In the genomic region with DNA sequence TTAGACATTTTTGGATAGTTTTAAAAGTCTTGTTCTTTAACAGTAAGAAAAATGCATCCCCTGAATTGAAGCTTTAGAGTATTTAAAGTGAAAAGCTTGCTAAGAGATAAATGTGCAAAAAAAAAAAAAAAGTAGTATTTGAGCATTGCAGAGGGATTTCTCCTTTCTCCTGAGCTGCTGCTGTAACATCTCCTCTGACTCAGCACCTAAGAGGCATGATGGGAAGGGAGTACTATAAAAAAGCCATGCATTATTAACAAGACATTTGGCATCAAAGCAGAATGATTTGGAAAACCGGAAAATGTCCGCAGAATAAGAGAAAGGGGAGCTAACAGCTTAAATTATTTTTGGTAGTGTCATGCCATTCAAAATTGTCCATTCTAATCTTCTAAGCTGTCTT, we compare ENCODE assay signal across 10 cellular contexts. TPM values are rescaled to one million over a fixed set of nuclear protein-coding genes. Genes with fewer than 3 reads are reported as not detected.
A peak's percentile ranks its signal among the peaks of the same experiment; 100 is the strongest.
DNase-seq lines count a peak whose midpoint lies in the region; ATAC-seq and TF ChIP-seq lines count a peak whose summit lies in the region.
"Had no signal": no experiment of that assay in that cellular context is flagged by ENCODE, and none has a peak within 500 bp of the region (broad histone marks: within the 10 kb centered on the region; RNA-seq: fewer than 3 reads in every experiment).

No MANE protein-coding gene starts in this region.

- H3K9me1 ChIP-seq in IMR-90 (ENCODE audit: insufficient read depth, low read length) = peaks cover 20% of the 10 kb centered on the region

- H3K23ac ChIP-seq in IMR-90 (ENCODE audit: low read depth, low read length) = no peak overlapping the region

- no peaks in the 10 kb centered on the region for H3K9me3 ChIP-seq in IMR-90 (ENCODE audit: control insufficient read depth, insufficient read depth, low read length)

- in situ Hi-C loops in IMR-90 (cut with MboI; ENCODE audit: low sequenced_read_pairs) = no loop called here

- TF ChIP-seq CTCF in IMR-90 (conservative IDR thresholded peaks at IDR 0.05; ENCODE audit: low read depth, low read length) (no peak), brain (conservative IDR thresholded peaks at IDR 0.05) (no peak)

- no peak overlapping the region for H2AK5ac ChIP-seq in IMR-90 (ENCODE audit: low read depth, low read length)

- H3K4me3 Mint-ChIP-seq in brain = peak overlapping the region in 4 of 5 experiments; percentile 14 to 61 (median 26)

- no peak overlapping the region for H3K18ac ChIP-seq in IMR-90 (ENCODE audit: low read depth, low read length)

- H2BK120ac ChIP-seq in IMR-90 (ENCODE audit: low read depth, low read length) = no peak overlapping the region

- H3K4me2 ChIP-seq in IMR-90 (ENCODE audit: low read depth, low read length) = no peak overlapping the region

- no peak overlapping the region for H3K56ac ChIP-seq in IMR-90 (ENCODE audit: extremely low read depth, insufficient read depth, low read length)

- no TSS peak for BruUV-seq in IMR-90 (replicated peaks; lab: Mats Ljungman, UMichigan)

- dilution Hi-C loops in IMR-90 (cut with HindIII; ENCODE audit: low sequenced_read_pairs, unreplicated experiment) = no loop called here

- peak overlapping the region; percentile 40 to 93 (median 83) for H3K27ac Mint-ChIP-seq in brain

- no peak overlapping the region for H3K4ac ChIP-seq in IMR-90 (ENCODE audit: low read depth, low read length)

- DNase-seq in AG08395 (ENCODE audit: low spot score) = peak; percentile 62
- peak; percentile 72 for DNase-seq in IMR-90
- DNase-seq in kidney tubule cell (ENCODE audit: low spot score) = peak; percentile 51
- DNase-seq in T-helper 9 cell = no peak
- DNase-seq in stimulated activated naive CD4-positive, alpha-beta T cell (lab: John Stamatoyannopoulos, UW) = no peak
- no peak for DNase-seq in NCI-H345 treated with DMSO at 0.1 percent for 48 hours (lab: John Stamatoyannopoulos, UW; ENCODE audit: unreplicated experiment)
- DNase-seq: NCI-H2081 treated with DMSO at 0.1 percent for 48 hours; stimulated activated CD4-positive, alpha-beta T cell treated with anti-CD3 and anti-CD28 coated beads, Interleukin-15, amount 100 ng/mL, for 24 hours had no signal

- no CpG with 5 or more reads among the region's 2 CpGs for WGBS in IMR-90 (ENCODE audit: extremely low coverage in 2 of 2, insufficient read length in 1 of 2), 2 experiments

- H3K14ac ChIP-seq in IMR-90 (replicated peaks; ENCODE audit: low read depth, low read length) = no peak overlapping the region

- no peak overlapping the region for H2AFZ ChIP-seq in IMR-90 (replicated peaks; ENCODE audit: low read length, poor library complexity)

- H4K5ac ChIP-seq in IMR-90 (ENCODE audit: low read depth, low read length) = no peak overlapping the region

- no peak for TF ChIP-seq POLR2A in IMR-90 (IDR thresholded peaks at IDR 0.05; ENCODE audit: low read depth, low read length)

- no peaks in the 10 kb centered on the region for H3K27me3 Mint-ChIP-seq in brain

- H3K27ac ChIP-seq in IMR-90 (ENCODE audit: insufficient read depth, low read length) = no peak overlapping the region

- H2BK20ac ChIP-seq in IMR-90 (ENCODE audit: low read depth, low read length) = no peak overlapping the region

- peaks cover 63% of the 10 kb centered on the region for H4K20me1 ChIP-seq in IMR-90 (ENCODE audit: insufficient read depth, low read length)

- H3K36me3 Mint-ChIP-seq in brain = peaks cover 27% of the 10 kb centered on the region

- peaks cover 7% of the 10 kb centered on the region for H3K4me1 ChIP-seq in IMR-90 (ENCODE audit: control insufficient read depth, insufficient read depth, low read length)

- H3K79me1 ChIP-seq in IMR-90 (ENCODE audit: low read depth in 1 of 2, low read length in 2 of 2) = peaks cover 37 to 79% of the 10 kb centered on the region in 2 experiments

- no peak overlapping the region; a peak in 1 of 4 replicates for H4K8ac ChIP-seq in IMR-90 (ENCODE audit: low read depth in 2 of 2, low read length in 2 of 2)

- no peak overlapping the region for H3K4me3 ChIP-seq in IMR-90 (ENCODE audit: insufficient read depth, low read depth, low read length)

- CTCF ChIA-PET in IMR-90 (lab: Yijun Ruan, JAX) = no interaction called here

- H3K4me1 Mint-ChIP-seq in brain = peaks cover 84% of the 10 kb centered on the region

- no peak overlapping the region for H2BK15ac ChIP-seq in IMR-90 (ENCODE audit: low read depth, low read length)

- intact Hi-C loops in IMR-90 (cut with micrococcal nuclease) = no loop called here

- POLR2A ChIA-PET in IMR-90 (lab: Charles Lee; ENCODE audit: unreplicated experiment) = no interaction called here

- peak; percentile 83 for ATAC-seq in IMR-90 (ENCODE audit: low read depth)
- ATAC-seq in GM18873 (IDR thresholded peaks at IDR 0.05; ENCODE audit: low FRiP score, unreplicated experiment) = no peak

- H3K9me3 Mint-ChIP-seq in brain = no peaks in the 10 kb centered on the region

- H3K9ac ChIP-seq in IMR-90 (ENCODE audit: low read depth, low read length) = no peak overlapping the region

- H3K27me3 ChIP-seq in IMR-90 (ENCODE audit: control insufficient read depth, insufficient read depth, low read length) = no peaks in the 10 kb centered on the region

- H3K36me3 ChIP-seq in IMR-90 (ENCODE audit: control insufficient read depth, insufficient read depth, low read length) = no peaks in the 10 kb centered on the region

- no peak overlapping the region for H2AK9ac ChIP-seq in IMR-90 (replicated peaks; ENCODE audit: low read depth, low read length, poor library complexity)

- no peak overlapping the region for H4K91ac ChIP-seq in IMR-90 (ENCODE audit: insufficient read depth, low read depth, low read length)

- no peak for TF ChIP-seq RAD21 in IMR-90 (IDR thresholded peaks at IDR 0.05; ENCODE audit: low read length)

- peak overlapping the region; percentile 11 for H2BK5ac ChIP-seq in IMR-90 (ENCODE audit: low read depth, low read length, poor library complexity, severe bottlenecking)

TF ChIP-seq in IMR-90, 13 proteins besides CTCF, POLR2A, EP300 and RAD21:
- 0 out of 2 replicates have a peak, but pooled peaks have one; percentile 8 for TF ChIP-seq FOS (IDR thresholded peaks at IDR 0.05; ENCODE audit: low read depth, low read length)
- TF ChIP-seq, protein P1, sequence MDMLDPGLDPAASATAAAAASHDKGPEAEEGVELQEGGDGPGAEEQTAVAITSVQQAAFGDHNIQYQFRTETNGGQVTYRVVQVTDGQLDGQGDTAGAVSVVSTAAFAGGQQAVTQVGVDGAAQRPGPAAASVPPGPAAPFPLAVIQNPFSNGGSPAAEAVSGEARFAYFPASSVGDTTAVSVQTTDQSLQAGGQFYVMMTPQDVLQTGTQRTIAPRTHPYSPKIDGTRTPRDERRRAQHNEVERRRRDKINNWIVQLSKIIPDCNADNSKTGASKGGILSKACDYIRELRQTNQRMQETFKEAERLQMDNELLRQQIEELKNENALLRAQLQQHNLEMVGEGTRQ (IDR thresholded peaks at IDR 0.05; ENCODE audit: low read depth, low read length) = no peak
- 0 out of 2 replicates have a peak, but pooled peaks have one; percentile 10 for TF ChIP-seq CEBPB (IDR thresholded peaks at IDR 0.05; ENCODE audit: low read depth, low read length)
- TF ChIP-seq, protein P2, sequence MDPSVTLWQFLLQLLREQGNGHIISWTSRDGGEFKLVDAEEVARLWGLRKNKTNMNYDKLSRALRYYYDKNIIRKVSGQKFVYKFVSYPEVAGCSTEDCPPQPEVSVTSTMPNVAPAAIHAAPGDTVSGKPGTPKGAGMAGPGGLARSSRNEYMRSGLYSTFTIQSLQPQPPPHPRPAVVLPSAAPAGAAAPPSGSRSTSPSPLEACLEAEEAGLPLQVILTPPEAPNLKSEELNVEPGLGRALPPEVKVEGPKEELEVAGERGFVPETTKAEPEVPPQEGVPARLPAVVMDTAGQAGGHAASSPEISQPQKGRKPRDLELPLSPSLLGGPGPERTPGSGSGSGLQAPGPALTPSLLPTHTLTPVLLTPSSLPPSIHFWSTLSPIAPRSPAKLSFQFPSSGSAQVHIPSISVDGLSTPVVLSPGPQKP (IDR thresholded peaks at IDR 0.05; ENCODE audit: borderline replicate concordance, low read depth, low read length) = no peak
- TF ChIP-seq NFE2L2 (IDR thresholded peaks at IDR 0.05; ENCODE audit: low read depth, low read length) = peak; percentile 63; the same call in 1 of the 2 replicates
- peak; percentile 62 for TF ChIP-seq MAFK (IDR thresholded peaks at IDR 0.05; ENCODE audit: low read depth, low read length)
TF ChIP-seq in IMR-90: peak in this region for 4.

RNA-seq across cellular contexts. Expression of a gene that starts 27.9 kb away (rescaled TPM):
- 11.3 and 13.9 TPM in 2 replicates for total RNA-seq in IMR-90 (2012; rRNA removed)
- 18.4 and 20.4 TPM in 2 replicates for polyA plus RNA-seq in IMR-90 (2012; rRNA removed)
- polyA plus RNA-seq in IMR-90 (2012; cell fraction: cytosol; rRNA removed) = 9.7 and 11.1 TPM in 2 replicates
- 6.4 and 14.9 TPM in 2 replicates for polyA plus RNA-seq in IMR-90 (2012; cell fraction: nucleus; rRNA removed; ENCODE audit: low replicate concordance)
- 79.2 TPM for polyA plus RNA-seq in brain (ENCODE audit: insufficient read depth, low read depth, low replicate concordance)

Comparison
In these comparisons a context has a peak if more than half of its experiments do, and no peak if none do; other contexts are left out.
1. DNase-seq: peak in AG08395 (single experiment), IMR-90 (single experiment) and kidney tubule cell (single experiment); none in T-helper 9 cell (single experiment), stimulated activated naive CD4-positive, alpha-beta T cell (0 of 6) and NCI-H345 treated with DMSO at 0.1 percent for 48 hours (single experiment).